In the genomic region with DNA sequence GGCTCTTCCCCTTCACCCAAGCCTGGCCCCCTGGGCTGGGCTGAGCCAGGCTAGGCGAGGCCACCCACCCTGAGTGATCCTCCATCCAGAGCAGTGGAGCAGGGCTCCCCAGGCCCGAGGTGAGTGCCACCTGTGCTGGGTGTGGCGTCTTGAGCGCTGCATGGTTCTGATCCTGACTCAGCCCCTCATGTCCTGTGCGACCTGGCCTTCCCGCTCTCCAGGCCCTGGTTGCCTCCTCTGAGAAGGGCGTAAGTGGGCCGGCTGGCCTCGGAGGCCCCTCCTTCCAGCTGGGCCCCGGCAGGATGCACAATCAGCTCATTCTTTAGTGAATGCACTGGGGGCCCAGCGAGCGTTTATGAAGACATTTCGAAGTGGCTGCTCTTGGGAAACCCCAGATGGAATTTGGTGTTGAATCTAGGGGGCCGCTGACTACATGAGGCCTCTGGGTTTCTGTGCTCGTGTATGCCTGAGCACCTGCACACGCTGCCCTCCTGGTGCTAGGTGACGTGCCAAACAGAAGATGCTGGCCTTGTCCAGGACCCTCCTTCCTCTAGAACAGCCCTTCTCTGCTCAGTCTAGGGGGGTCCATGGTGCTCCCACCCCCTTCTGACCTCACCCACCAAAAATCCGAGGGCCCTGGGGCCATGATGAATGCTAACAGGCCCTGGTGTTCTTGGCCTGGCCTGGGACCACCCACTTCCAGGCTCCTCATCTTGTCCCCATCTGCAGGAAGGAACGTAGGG, we compare ENCODE assay signal across 9 cellular contexts. TPM values are rescaled to one million over a fixed set of nuclear protein-coding genes. Genes with fewer than 3 reads are reported as not detected.
DNase-seq lines count a peak whose midpoint lies in the region; ATAC-seq and TF ChIP-seq lines count a peak whose summit lies in the region.
"Had no signal": no experiment of that assay in that cellular context is flagged by ENCODE, and none has a peak within 500 bp of the region (broad histone marks: within the 10 kb centered on the region; RNA-seq: fewer than 3 reads in every experiment).

No MANE protein-coding gene starts in this region.

- WGBS in ovary, 3 donors, result 28 to 33% (median 31%) methylated on average over 18 to 19 of the region's 19 CpGs

- H3K4me1 ChIP-seq in SJSA1 (replicated peaks) (peaks cover 79% of the 10 kb centered on the region), foreskin keratinocyte (no peaks in the 10 kb centered on the region), ovary (ENCODE audit: insufficient read depth) (peaks cover 41% of the 10 kb centered on the region)

- no peak for TF ChIP-seq CTCF in foreskin keratinocyte (conservative IDR thresholded peaks at IDR 0.05)
- no peak for TF ChIP-seq CTCF in ovary (IDR thresholded peaks at IDR 0.05)
- no peak for TF ChIP-seq CTCF in GM10266 (IDR thresholded peaks at IDR 0.05; ENCODE audit: control insufficient read depth, insufficient read depth, low read depth, missing control alignments)

- H3K9me3 ChIP-seq in SJSA1 (replicated peaks) (no peaks in the 10 kb centered on the region), ovary (no peaks in the 10 kb centered on the region)

- TF ChIP-seq POLR2A in ovary (IDR thresholded peaks at IDR 0.05), result no peak

- intact Hi-C loops in ovary (cut with DNase I), result loop anchor here in 3 of 4 donors (2.0 to 10.0 kb wide), 3 partner anchors 70 to 176 kb away; a partner anchor contains a TSS

- H3K27me3 ChIP-seq in SJSA1 (replicated peaks) (no peaks in the 10 kb centered on the region), foreskin keratinocyte (peaks cover 3% of the 10 kb centered on the region), ovary (no peaks in the 10 kb centered on the region)

- DNase-seq in COLO829 (ENCODE audit: low spot score), result peak; percentile 73
- peak; percentile 85 for DNase-seq in SJSA1 (ENCODE audit: low read depth in 1 of 2, low spot score in 2 of 2)
- DNase-seq in foreskin keratinocyte, result no peak
- DNase-seq in ovary, result peak in 4 of 5 donors; percentile 66 to 74 (median 74)
- DNase-seq in DMS153 (lab: John Stamatoyannopoulos, UW), result no peak
- DNase-seq in GM10266 (ENCODE audit: extremely low spot score), result no peak

- TF ChIP-seq EP300 in ovary (IDR thresholded peaks at IDR 0.05), result no peak

- ATAC-seq in foreskin keratinocyte, result peak; percentile 10
- ATAC-seq in GM18867 (IDR thresholded peaks at IDR 0.05; ENCODE audit: unreplicated experiment), result no peak
- ATAC-seq in GM21737 (IDR thresholded peaks at IDR 0.05; ENCODE audit: unreplicated experiment), result no peak

- H3K27ac ChIP-seq in SJSA1 (peak overlapping the region; percentile 21), foreskin keratinocyte (no peak overlapping the region), ovary (peak overlapping the region; percentile 46 to 92)

- H3K4me3 ChIP-seq in SJSA1 (no peak overlapping the region), ovary (no peak overlapping the region)

- H3K36me3 ChIP-seq in SJSA1 (no peaks in the 10 kb centered on the region), ovary (no peaks in the 10 kb centered on the region)

RNA-seq across cellular contexts. Expression of a gene that starts 3.7 kb away (rescaled TPM):
- 0.05 TPM in 1 of 2 replicates, not detected in the other for total RNA-seq in SJSA1 (2014; rRNA removed; shearing (Covaris generic))
- total RNA-seq in foreskin keratinocyte (2.8 and 6.5 TPM in 2 replicates), ovary (1 to 10 TPM in 6 of 7 donors, under 1 TPM in 1; 0.34 to 3.5 (median 1.6) TPM)
- polyA plus RNA-seq in foreskin keratinocyte (6.7 and 12.4 TPM in 2 replicates), ovary (1 to 10 TPM in 1 of 2 donors, under 1 TPM in 1; 0.32 to 2.5 TPM)
- polyA plus RNA-seq: neural cell had no signal

Comparison
In these comparisons a context has a peak if more than half of its experiments do, and no peak if none do; other contexts are left out.
1. DNase-seq: peak in COLO829 (single experiment), SJSA1 (2 of 2) and ovary (4 of 5); none in foreskin keratinocyte (0 of 2), DMS153 (single experiment) and GM10266 (single experiment).